ENCODE assay signal across 9 cellular contexts in the genomic region with DNA sequence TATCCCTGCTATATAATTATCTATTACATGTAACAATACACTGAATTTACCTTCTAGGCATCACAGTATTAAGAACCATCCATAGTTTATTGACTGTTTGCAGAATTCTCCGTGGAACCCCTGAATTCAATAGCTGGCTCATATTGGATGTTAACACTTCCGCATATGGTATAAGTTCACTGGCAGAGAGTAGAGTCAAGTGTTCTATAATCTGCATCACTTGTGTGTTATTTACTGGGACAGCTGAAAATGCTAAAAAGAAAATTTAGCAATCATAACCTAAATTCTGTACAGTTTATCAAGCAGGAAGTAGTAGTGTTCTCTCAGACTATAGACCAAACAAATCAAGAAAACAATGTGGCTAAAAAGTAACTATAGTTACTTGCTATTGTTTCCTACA.
"Had no signal": no experiment of that assay in that cellular context is flagged by ENCODE, and none has a peak within 500 bp of the region (broad histone marks: within the 10 kb centered on the region; RNA-seq: fewer than 3 reads in every experiment).

No MANE protein-coding gene starts in this region.

- FAIRE-seq: H1 had no signal

- H3K4me1 Mint-ChIP-seq: GM23338, H9 had no signal

- H3K4me1 ChIP-seq: HAP-1 had no signal

- H3K9ac ChIP-seq: GM23248 had no signal

- H3K9me3 Mint-ChIP-seq: GM23338, H9, HFFc6 had no signal

- H3K4me3 Mint-ChIP-seq: GM23338, H9, HFFc6 had no signal

- H3K9me3 ChIP-seq: HAP-1 had no signal

- H3K27ac Mint-ChIP-seq: GM23338, H9, HFFc6 had no signal

- H3K4me2 ChIP-seq: GM23338 had no signal

- ATAC-seq: GM23338, HCT116 had no signal

- H2AFZ ChIP-seq: GM23248, GM23338 had no signal

- DNase-seq: GM23248, H7, H9, HCEC 1CT, HFFc6 had no signal

- H3K27ac ChIP-seq: GM23248 had no signal

- H3K4me3 ChIP-seq: GM23248, GM23338, HAP-1 had no signal
